Comparison of ENCODE assay signal across 8 cellular contexts in the genomic region with DNA sequence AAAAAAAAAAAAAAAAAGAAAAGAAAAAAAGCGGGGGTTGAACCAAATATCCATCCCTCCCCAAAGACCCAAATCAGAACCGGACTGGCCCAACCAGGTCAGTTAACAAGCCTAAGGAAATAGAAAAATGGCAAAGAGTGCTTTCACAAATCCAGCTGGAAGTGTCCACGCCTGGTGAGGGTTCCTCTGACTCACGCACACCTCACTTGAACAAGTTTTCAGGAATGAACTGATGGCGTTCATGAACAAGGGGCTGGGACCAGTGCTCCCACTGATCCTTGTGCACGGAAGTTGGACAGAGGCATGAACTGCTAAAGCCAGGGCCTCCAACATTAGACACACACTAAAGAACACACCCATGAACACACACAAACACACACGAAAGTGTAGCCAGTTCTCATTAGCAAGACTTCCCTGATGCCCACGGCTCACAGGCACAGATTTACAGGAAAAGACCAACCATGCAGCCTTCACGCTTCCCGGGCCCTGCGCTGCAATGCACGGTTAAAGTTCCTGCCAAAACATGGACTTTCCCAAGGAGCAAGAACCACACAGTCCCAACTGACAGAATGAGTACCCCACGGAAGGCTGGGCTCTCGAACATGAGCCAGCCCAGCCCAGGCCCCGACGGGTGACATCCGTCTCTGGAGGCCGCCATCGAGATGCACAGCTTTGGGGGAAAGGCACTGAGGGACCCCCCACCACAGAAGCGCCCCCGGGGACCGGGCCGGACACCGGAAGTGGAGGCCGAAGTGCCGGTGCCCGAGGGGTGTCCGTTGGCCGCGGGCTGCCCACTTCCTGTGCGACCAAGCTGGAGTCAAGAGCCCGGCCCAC. TPM values are rescaled to one million over a fixed set of nuclear protein-coding genes. Genes with fewer than 3 reads are reported as not detected.
DNase-seq lines count a peak whose midpoint lies in the region; ATAC-seq and TF ChIP-seq lines count a peak whose summit lies in the region.

No MANE protein-coding gene starts in this region.

- H3K23ac ChIP-seq in mesendoderm (ENCODE audit: low read length): peak overlapping the region; percentile 83

- no peak overlapping the region for H2BK15ac ChIP-seq in mesendoderm (replicated peaks; ENCODE audit: low read depth)

- WGBS in ectodermal cell, 2 experiments: 10 to 11% methylated on average over 32 of the region's 32 CpGs
- WGBS in mesendoderm (ENCODE audit: extremely low coverage, insufficient coverage, low lambda C conversion rate): no CpG with 5 or more reads among the region's 32 CpGs
- WGBS in suprapubic skin: 3% methylated on average over 12 of the region's 32 CpGs

- H3K4me1 ChIP-seq in ectodermal cell (ENCODE audit: control insufficient read depth, insufficient read depth, low read length) (peaks cover 5% of the 10 kb centered on the region), mesendoderm (ENCODE audit: control insufficient read depth, low read depth, low read length) (no peaks in the 10 kb centered on the region), suprapubic skin (peaks cover 33% of the 10 kb centered on the region)

- H2AFZ ChIP-seq in SU-DHL-6 (ENCODE audit: low read depth, low read length, severe bottlenecking): no peak overlapping the region

- H3K9ac ChIP-seq in SU-DHL-6 (ENCODE audit: low read length) (peak overlapping the region; percentile 93), mesendoderm (ENCODE audit: low read length) (peak overlapping the region; percentile 98)

- peaks cover 25% of the 10 kb centered on the region for H3F3A ChIP-seq in SU-DHL-6 (ENCODE audit: insufficient read depth)

- H3K4me3 ChIP-seq in AG04449 (ENCODE audit: low read depth, low read length) (peak overlapping the region; percentile 94), SU-DHL-6 (ENCODE audit: insufficient read depth, low read length, poor library complexity, severe bottlenecking) (peak overlapping the region; percentile 68), ectodermal cell (ENCODE audit: insufficient read depth, low read depth, low read length) (peak overlapping the region; percentile 93), mesendoderm (ENCODE audit: low read length) (peak overlapping the region; percentile 44), suprapubic skin (peak overlapping the region; percentile 65)

- H3K4me2 ChIP-seq in SU-DHL-6 (ENCODE audit: low read depth, low read length, poor library complexity, severe bottlenecking) (peak overlapping the region; percentile 92), mesendoderm (ENCODE audit: low read length) (peak overlapping the region; percentile 56)

- ATAC-seq in GM18867 (IDR thresholded peaks at IDR 0.05; ENCODE audit: unreplicated experiment): peak; percentile 13
- peak; percentile 28 for ATAC-seq in HG03196 (IDR thresholded peaks at IDR 0.05; ENCODE audit: unreplicated experiment)

- DNase-seq in AG04449 (ENCODE audit: low read depth, low spot score) (no peak), mesendoderm (peak; percentile 32), suprapubic skin (ENCODE audit: low spot score in 2 of 2) (peak in 1 of 2 donors; percentile 84), DMS153 treated with DMSO at 0.1 percent for 48 hours (lab: John Stamatoyannopoulos, UW; ENCODE audit: unreplicated experiment) (no peak)

- peak overlapping the region; percentile 90 for H2AK5ac ChIP-seq in mesendoderm (ENCODE audit: low read length)

- H3K27ac ChIP-seq in SU-DHL-6 (ENCODE audit: low read depth, low read length): peak overlapping the region; percentile 85
- peak overlapping the region; percentile 80 for H3K27ac ChIP-seq in ectodermal cell (ENCODE audit: insufficient read depth, low read depth, low read length, poor library complexity, severe bottlenecking)
- H3K27ac ChIP-seq in mesendoderm (ENCODE audit: low read depth, low read length): peak overlapping the region; percentile 28
- peak overlapping the region; percentile 85 for H3K27ac ChIP-seq in suprapubic skin

- H3K56ac ChIP-seq in mesendoderm (ENCODE audit: low read length): peak overlapping the region; percentile 95

- no peaks in the 10 kb centered on the region for H3K27me3 ChIP-seq in SU-DHL-6 (ENCODE audit: low read length)
- no peaks in the 10 kb centered on the region for H3K27me3 ChIP-seq in ectodermal cell (ENCODE audit: control insufficient read depth, insufficient read depth, low read length, poor library complexity, severe bottlenecking)
- no peaks in the 10 kb centered on the region for H3K27me3 ChIP-seq in mesendoderm (ENCODE audit: insufficient read depth, low read length, poor library complexity)
- no peaks in the 10 kb centered on the region for H3K27me3 ChIP-seq in suprapubic skin

- no peaks in the 10 kb centered on the region for H3K9me3 ChIP-seq in SU-DHL-6 (ENCODE audit: insufficient read depth, low read length)
- H3K9me3 ChIP-seq in ectodermal cell (ENCODE audit: control insufficient read depth, low read length): no peaks in the 10 kb centered on the region
- H3K9me3 ChIP-seq in suprapubic skin: no peaks in the 10 kb centered on the region

- peak overlapping the region; percentile 79 for H2BK5ac ChIP-seq in mesendoderm (ENCODE audit: low read length)

- peak overlapping the region; percentile 78 for H3K4ac ChIP-seq in mesendoderm (ENCODE audit: low read depth, low read length)

- peaks cover 66% of the 10 kb centered on the region for H3K79me2 ChIP-seq in SU-DHL-6 (ENCODE audit: insufficient read depth, low read length)
- peaks cover 49% of the 10 kb centered on the region for H3K79me2 ChIP-seq in mesendoderm (ENCODE audit: control insufficient read depth, insufficient read depth, low read length)

- no peak overlapping the region for H2BK120ac ChIP-seq in mesendoderm (ENCODE audit: low read depth, low read length)

- no peak for TF ChIP-seq EP300 in suprapubic skin (IDR thresholded peaks at IDR 0.05)

- H3K9me2 ChIP-seq in SU-DHL-6 (replicated peaks; ENCODE audit: insufficient read depth, low read length): no peaks in the 10 kb centered on the region

- H3K18ac ChIP-seq in mesendoderm (ENCODE audit: low read length): peak overlapping the region; percentile 20

- no peak overlapping the region for H4K8ac ChIP-seq in mesendoderm (ENCODE audit: low read depth, low read length)

- H4K5ac ChIP-seq in mesendoderm (ENCODE audit: low read length): no peak overlapping the region

- POLR2A ChIA-PET in AG04449 (lab: Yijun Ruan, JAX): interaction anchor here (0.6 to 0.7 kb wide), 2 partner anchors 11 to 502 kb away, joined by 3 to 4 read pairs; no protein-coding TSS in a partner anchor

- H4K20me1 ChIP-seq in SU-DHL-6 (ENCODE audit: low read depth, low read length): peaks cover 3% of the 10 kb centered on the region; the same call in 1 of the 2 replicates

- H3K79me1 ChIP-seq in mesendoderm (ENCODE audit: low read length): peaks cover 8% of the 10 kb centered on the region

- no peak for TF ChIP-seq CTCF in AG04449 (IDR thresholded peaks at IDR 0.05; ENCODE audit: insufficient read depth, low read length, missing control alignments)
- no peak for TF ChIP-seq CTCF in SU-DHL-6 (IDR thresholded peaks at IDR 0.05; ENCODE audit: insufficient read depth, low read length, poor library complexity, severe bottlenecking)
- TF ChIP-seq CTCF in suprapubic skin (IDR thresholded peaks at IDR 0.05): no peak

- H3K36me3 ChIP-seq in SU-DHL-6 (ENCODE audit: low read length) (peaks cover 16% of the 10 kb centered on the region), ectodermal cell (ENCODE audit: control insufficient read depth, insufficient read depth, low read length) (no peaks in the 10 kb centered on the region), mesendoderm (ENCODE audit: control insufficient read depth, insufficient read depth, low read length) (no peaks in the 10 kb centered on the region), suprapubic skin (no peaks in the 10 kb centered on the region)

- no peak for TF ChIP-seq POLR2A in suprapubic skin (IDR thresholded peaks at IDR 0.05)

- CTCF ChIA-PET in AG04449 (lab: Yijun Ruan, JAX): interaction anchor here (1.6 to 2.1 kb wide), 3 partner anchors 56 to 65 kb away, joined by 5 to 8 read pairs (median 7); no protein-coding TSS in a partner anchor

RNA-seq across cellular contexts. Expression of gene DNMT1, which starts 0.9 kb away (rescaled TPM):
- 204 TPM for polyA plus RNA-seq in ectodermal cell (2013, experiment 1 of 4)
- polyA plus RNA-seq in ectodermal cell (2013, experiment 2 of 4): 220 TPM
- 141 TPM for polyA plus RNA-seq in ectodermal cell (2013, experiment 3 of 4)
- polyA plus RNA-seq in ectodermal cell (2013, experiment 4 of 4): 146 TPM
- 157 TPM for polyA plus RNA-seq in mesendoderm (2013, experiment 1 of 2)
- 163 TPM for polyA plus RNA-seq in mesendoderm (2013, experiment 2 of 2)
- total RNA-seq in suprapubic skin: 10 to 100 TPM; 36.1 to 54.4 (median 44.2) TPM

RNA-seq across cellular contexts. Expression of gene S1PR2, which starts 37.2 kb away (rescaled TPM):
- 20.3 TPM for polyA plus RNA-seq in ectodermal cell (2013, experiment 1 of 4)
- polyA plus RNA-seq in ectodermal cell (2013, experiment 2 of 4): 21.7 TPM
- 12.3 TPM for polyA plus RNA-seq in ectodermal cell (2013, experiment 3 of 4)
- polyA plus RNA-seq in ectodermal cell (2013, experiment 4 of 4): 13.3 TPM
- 7.3 TPM for polyA plus RNA-seq in mesendoderm (2013, experiment 1 of 2)
- 7.0 TPM for polyA plus RNA-seq in mesendoderm (2013, experiment 2 of 2)
- total RNA-seq in suprapubic skin: 1 to 10 TPM; 3.9 to 9.9 (median 8.6) TPM

RNA-seq across cellular contexts. Expression of gene MRPL4, which starts 58.1 kb away (rescaled TPM):
- polyA plus RNA-seq in ectodermal cell (2013, experiment 1 of 4): 44.9 TPM
- polyA plus RNA-seq in ectodermal cell (2013, experiment 2 of 4): 41.1 TPM
- 43.5 TPM for polyA plus RNA-seq in ectodermal cell (2013, experiment 3 of 4)
- 44.2 TPM for polyA plus RNA-seq in ectodermal cell (2013, experiment 4 of 4)
- 69.8 TPM for polyA plus RNA-seq in mesendoderm (2013, experiment 1 of 2)
- polyA plus RNA-seq in mesendoderm (2013, experiment 2 of 2): 66.0 TPM
- 100 to 1,000 TPM in 1 of 4 donors, 10 to 100 TPM in 3; 53.3 to 108 (median 77.3) TPM for total RNA-seq in suprapubic skin

Comparison
In these comparisons a context has a peak if more than half of its experiments do, and no peak if none do; other contexts are left out.
1. H3K4me3 ChIP-seq: peak in every context shown above with its lines; median percentile 94 in AG04449; 93 in ectodermal cell; 68 in SU-DHL-6; 65 in suprapubic skin; 44 in mesendoderm.
2. H3K27ac ChIP-seq: peak in every context shown above with its lines; median percentile 85 in SU-DHL-6; 85 in suprapubic skin; 80 in ectodermal cell; 28 in mesendoderm.